31 cellular contexts compared by ENCODE assay signal in the genomic region with DNA sequence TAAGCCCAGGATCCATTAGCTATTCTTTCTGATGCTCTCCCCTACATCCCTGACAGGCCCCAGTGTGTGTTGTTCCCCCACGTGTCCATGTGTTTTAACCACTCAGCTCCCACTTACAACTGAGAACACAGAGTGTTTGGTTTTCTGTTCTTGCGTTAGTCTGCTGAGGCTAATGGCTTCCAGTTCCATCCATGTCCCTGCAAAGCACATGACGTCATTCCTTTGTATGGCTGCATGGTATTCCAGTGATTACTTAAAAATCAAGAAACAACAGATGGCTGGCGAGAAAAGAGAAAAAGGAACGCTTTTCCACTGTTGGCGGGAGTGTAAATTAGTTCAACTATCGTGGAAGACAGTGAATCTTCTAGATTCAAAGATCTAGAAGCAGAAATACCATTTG.
"Had no signal": no experiment of that assay in that cellular context is flagged by ENCODE, and none has a peak within 500 bp of the region (broad histone marks: within the 10 kb centered on the region; RNA-seq: fewer than 3 reads in every experiment).

No MANE protein-coding gene starts in this region.

- H3K9me3 ChIP-seq: ovary, psoas muscle, spleen, suprapubic skin, testis, tibial artery, transverse colon, upper lobe of right lung, vagina had no signal

- H3K79me2 ChIP-seq: parathyroid adenoma had no signal

- H3K36me3 ChIP-seq: neural progenitor cell, ovary, spleen, suprapubic skin, tibial artery, transverse colon, upper lobe of right lung, vagina had no signal

- H3K27me3 Mint-ChIP-seq: progenitor cell of endocrine pancreas; stimulated activated memory B cell treated with anti-CD40 and anti-IgM and Interleukin-4, amounts not matched to agents 10 μg/mL and 1 μg/mL and 100 μg/mL, for 72 hours; stimulated activated naive CD8-positive, alpha-beta T cell treated with anti-CD3 and anti-CD28 coated beads, Interleukin-15, amount 100 ng/mL, for 72 hours; type B pancreatic cell had no signal

- DNase-seq: naive thymus-derived CD8-positive, alpha-beta T cell; occipital lobe; ovary; posterior cingulate gyrus; psoas muscle; right cardiac atrium; spleen; stimulated activated CD4-positive, alpha-beta T cell treated with anti-CD3 and anti-CD28 coated beads, Interleukin-12 subunit alpha, Interleukin-12 subunit beta, amount 100 ng/mL, for 4 hours; stimulated activated CD4-positive, alpha-beta T cell treated with anti-CD3 and anti-CD28 coated beads, Interleukin-1b, Interleukin-23, amount 100 ng/mL, for 48 hours; stimulated activated CD4-positive, alpha-beta T cell treated with anti-CD3 and anti-CD28 coated beads, Interleukin-4, amount 100 ng/mL, for 1 hour; stimulated activated CD4-positive, alpha-beta T cell treated with anti-CD3 and anti-CD28 coated beads, Interleukin-4, amount 100 ng/mL, for 4 hours; stimulated activated CD8-positive, alpha-beta memory T cell treated with anti-CD3 and anti-CD28 coated beads, Interleukin-4, amount 100 ng/mL, for 48 hours; stimulated activated naive CD4-positive, alpha-beta T cell; stimulated activated naive CD8-positive, alpha-beta T cell treated with anti-CD3 and anti-CD28 coated beads, Interleukin-15, amount 100 ng/mL, for 72 hours; stimulated activated naive CD8-positive, alpha-beta T cell treated with anti-CD3 and anti-CD28 coated beads, Interleukin-15, Interleukin-2, amounts not matched to agents 100 U/mL and 50 U/mL, for 24 hours; substantia nigra; testis; tibial artery; transverse colon; upper lobe of right lung had no signal

- H3K9me3 Mint-ChIP-seq: stimulated activated memory B cell treated with anti-CD40 and anti-IgM and Interleukin-4, amounts not matched to agents 10 μg/mL and 1 μg/mL and 100 μg/mL, for 72 hours had no signal

- H3K27ac ChIP-seq: neural progenitor cell, ovary, parathyroid adenoma, psoas muscle, skin epidermis, spleen, suprapubic skin, testis, tibial artery, transverse colon, upper lobe of right lung, vagina had no signal

- H3K4me2 ChIP-seq: neural progenitor cell, smooth muscle cell had no signal

- ATAC-seq: naive thymus-derived CD8-positive, alpha-beta T cell; psoas muscle; right cardiac atrium; sciatic nerve; stimulated activated memory B cell treated with anti-CD40 and anti-IgM and Interleukin-4, amounts not matched to agents 10 μg/mL and 1 μg/mL and 100 μg/mL, for 72 hours; stimulated activated naive CD8-positive, alpha-beta T cell treated with anti-CD3 and anti-CD28 coated beads, Interleukin-15, amount 100 ng/mL, for 72 hours; stimulated activated naive CD8-positive, alpha-beta T cell treated with anti-CD3 and anti-CD28 coated beads, Interleukin-15, Interleukin-2, amounts not matched to agents 100 U/mL and 50 U/mL, for 24 hours; upper lobe of right lung had no signal

- H3K27ac Mint-ChIP-seq: nephron; neural progenitor cell; progenitor cell of endocrine pancreas; stimulated activated memory B cell treated with anti-CD40 and anti-IgM and Interleukin-4, amounts not matched to agents 10 μg/mL and 1 μg/mL and 100 μg/mL, for 72 hours; stimulated activated naive CD8-positive, alpha-beta T cell treated with anti-CD3 and anti-CD28 coated beads, Interleukin-15, amount 100 ng/mL, for 72 hours; type B pancreatic cell had no signal

- H3K9ac ChIP-seq: neural progenitor cell, parathyroid adenoma had no signal

- H2AFZ ChIP-seq: neural progenitor cell, parathyroid adenoma had no signal

- H3K36me3 Mint-ChIP-seq: naive thymus-derived CD8-positive, alpha-beta T cell; neural progenitor cell; stimulated activated memory B cell treated with anti-CD40 and anti-IgM and Interleukin-4, amounts not matched to agents 10 μg/mL and 1 μg/mL and 100 μg/mL, for 72 hours; type B pancreatic cell had no signal

- H3K4me3 Mint-ChIP-seq: naive thymus-derived CD8-positive, alpha-beta T cell; nephron; neural progenitor cell; stimulated activated memory B cell treated with anti-CD40 and anti-IgM and Interleukin-4, amounts not matched to agents 10 μg/mL and 1 μg/mL and 100 μg/mL, for 72 hours; stimulated activated naive CD8-positive, alpha-beta T cell treated with anti-CD3 and anti-CD28 coated beads, Interleukin-15, amount 100 ng/mL, for 72 hours; type B pancreatic cell had no signal

- H3K4me1 ChIP-seq: neural progenitor cell, parathyroid adenoma, psoas muscle, spleen, suprapubic skin, testis, tibial artery, transverse colon, upper lobe of right lung, vagina had no signal

- H3K4me1 Mint-ChIP-seq: naive thymus-derived CD8-positive, alpha-beta T cell; nephron; neural progenitor cell; stimulated activated memory B cell treated with anti-CD40 and anti-IgM and Interleukin-4, amounts not matched to agents 10 μg/mL and 1 μg/mL and 100 μg/mL, for 72 hours; stimulated activated naive CD8-positive, alpha-beta T cell treated with anti-CD3 and anti-CD28 coated beads, Interleukin-15, amount 100 ng/mL, for 72 hours had no signal

- H3K27me3 ChIP-seq: neural progenitor cell, ovary, spleen, suprapubic skin, testis, tibial artery, transverse colon, upper lobe of right lung, vagina had no signal

- H3K4me3 ChIP-seq: neural progenitor cell, ovary, psoas muscle, skin epidermis, smooth muscle cell, spleen, suprapubic skin, testis, tibial artery, transverse colon, upper lobe of right lung, vagina had no signal
